In genomic region chr11:63937713-63938480, GRCh38 we compare ENCODE assay signal across 8 cellular contexts. TPM values are rescaled to one million over a fixed set of nuclear protein-coding genes. Genes with fewer than 3 reads are reported as not detected.
DNase-seq lines count a peak whose midpoint lies in the region; ATAC-seq and TF ChIP-seq lines count a peak whose summit lies in the region.

No MANE protein-coding gene starts in this region.

- ATAC-seq in GM21825 (IDR thresholded peaks at IDR 0.05; ENCODE audit: unreplicated experiment) = peak; percentile 9

- no peaks in the 10 kb centered on the region for H3K27me3 ChIP-seq in brain microvascular endothelial cell (replicated peaks)

- in situ Hi-C loops in brain microvascular endothelial cell (cut with HindIII; ENCODE audit: low pct_ligation_motif_present, low sequenced_read_pairs) = no loop called here

- intact Hi-C loops in lower leg skin (cut with DNase I; ENCODE audit: low total_unique reads) = no loop called here

- H3K36me3 ChIP-seq in brain microvascular endothelial cell (replicated peaks) = no peaks in the 10 kb centered on the region
- no peaks in the 10 kb centered on the region for H3K36me3 ChIP-seq in urinary bladder (ENCODE audit: insufficient read depth)

- peak; percentile 72 for DNase-seq in DMS79 treated with DMSO at 0.1 percent for 48 hours (lab: John Stamatoyannopoulos, UW)
- no peak for DNase-seq in DMS79 (lab: John Stamatoyannopoulos, UW)
- DNase-seq in NCI-H1092 treated with DMSO at 0.1 percent for 48 hours (lab: John Stamatoyannopoulos, UW) = peak; percentile 70
- DNase-seq in brain microvascular endothelial cell = no peak
- DNase-seq in lower leg skin (ENCODE audit: low spot score in 2 of 2) = no peak
- no peak for DNase-seq in NCI-H446 (lab: John Stamatoyannopoulos, UW)

- no peaks in the 10 kb centered on the region for H3K4me1 ChIP-seq in urinary bladder (ENCODE audit: insufficient read depth)

- H3K27ac ChIP-seq in brain microvascular endothelial cell (no peak overlapping the region), urinary bladder (ENCODE audit: low read depth) (no peak overlapping the region)

- TF ChIP-seq CTCF in brain microvascular endothelial cell (IDR thresholded peaks at IDR 0.05; ENCODE audit: low read depth, low read length, missing control alignments) (no peak), lower leg skin (IDR thresholded peaks at IDR 0.05) (no peak)

- WGBS in lower leg skin, 2 donors = 26 to 29% methylated on average over 30 of the region's 30 CpGs
- 24% methylated on average over 30 of the region's 30 CpGs for WGBS in urinary bladder

- TF ChIP-seq POLR2A in lower leg skin (IDR thresholded peaks at IDR 0.05) = no peak

- peak overlapping the region; percentile 84 for H3K4me3 ChIP-seq in brain microvascular endothelial cell (ENCODE audit: low read depth, low read length)
- peak overlapping the region; percentile 8 for H3K4me3 ChIP-seq in lower leg skin (ENCODE audit: low read depth, poor library complexity, severe bottlenecking)
- H3K4me3 ChIP-seq in urinary bladder (ENCODE audit: low read depth, low read length) = peak overlapping the region; percentile 70

RNA-seq across cellular contexts. Expression of gene NAA40, which starts 0.9 kb away (rescaled TPM):
- total RNA-seq in lower leg skin = 10 to 100 TPM in 1 of 4 donors, 1 to 10 TPM in 3; 3.0 to 10.2 (median 6.1) TPM
- 13.6 TPM for total RNA-seq in urinary bladder
- 8.2 TPM for polyA plus RNA-seq in urinary bladder

RNA-seq across cellular contexts. Expression of gene RCOR2, which starts 20.9 kb away (rescaled TPM):
- total RNA-seq in lower leg skin = under 1 TPM in 1 of 4 donors, not detected in 3; 0.16 TPM
- 1.9 TPM for total RNA-seq in urinary bladder
- polyA plus RNA-seq in urinary bladder = 2.0 TPM

RNA-seq across cellular contexts. Expression of gene COX8A, which starts 36.5 kb away (rescaled TPM):
- total RNA-seq in lower leg skin = 100 to 1,000 TPM; 373 to 510 (median 455) TPM
- total RNA-seq in urinary bladder = 255 TPM
- 851 TPM for polyA plus RNA-seq in urinary bladder

RNA-seq across cellular contexts. Expression of gene OTUB1, which starts 48.3 kb away (rescaled TPM):
- total RNA-seq in lower leg skin (10 to 100 TPM; 48.8 to 94.8 (median 81.7) TPM), urinary bladder (19.5 TPM)
- polyA plus RNA-seq in urinary bladder = 78.9 TPM

Comparison
In these comparisons a context has a peak if more than half of its experiments do, and no peak if none do; other contexts are left out.
1. DNase-seq: peak in DMS79 treated with DMSO at 0.1 percent for 48 hours (single experiment) and NCI-H1092 treated with DMSO at 0.1 percent for 48 hours (single experiment); none in DMS79 (single experiment), brain microvascular endothelial cell (single experiment), lower leg skin (0 of 2) and NCI-H446 (0 of 2).
2. H3K4me3 ChIP-seq: peak in every context shown above with its lines; median percentile 84 in brain microvascular endothelial cell; 70 in urinary bladder; 8 in lower leg skin.